ENCODE assay signal across 3 cellular contexts in genomic region chr1:221169447-221169889, GRCh38.
TF ChIP-seq lines count a peak whose summit lies in the region.

No MANE protein-coding gene starts in this region.

TF ChIP-seq in SK-N-SH treated with all-trans-retinoic acid at 6 μM for 48 hours, 23 proteins besides CTCF, POLR2A, EP300 and RAD21:
- no peak for TF ChIP-seq CREB5 (CRISPR knock-in tag; IDR thresholded peaks at IDR 0.05; ENCODE audit: low read depth)
- TF ChIP-seq ZFP30 (CRISPR knock-in tag; IDR thresholded peaks at IDR 0.05) = no peak
- no peak for TF ChIP-seq ZFP3 (CRISPR knock-in tag; IDR thresholded peaks at IDR 0.05)
- no peak for TF ChIP-seq CSRNP3 (CRISPR knock-in tag; IDR thresholded peaks at IDR 0.05)
- 0 out of 2 replicates have a peak, but pooled peaks have one; percentile 24 for TF ChIP-seq OSR1 (CRISPR knock-in tag; IDR thresholded peaks at IDR 0.05)
- TF ChIP-seq GLIS3 (CRISPR knock-in tag; IDR thresholded peaks at IDR 0.05) = no peak
- no peak for TF ChIP-seq PPARA (CRISPR knock-in tag; IDR thresholded peaks at IDR 0.05; ENCODE audit: borderline replicate concordance)
- no peak for TF ChIP-seq ARNTL (CRISPR knock-in tag; IDR thresholded peaks at IDR 0.05; ENCODE audit: borderline replicate concordance, low read depth)

TF ChIP-seq in SK-N-SH, 30 proteins besides CTCF, POLR2A, EP300 and RAD21:
- TF ChIP-seq REST (IDR thresholded peaks at IDR 0.05; ENCODE audit: low read depth, low read length) = no peak
- no peak for TF ChIP-seq FOXM1 (IDR thresholded peaks at IDR 0.05; ENCODE audit: low read depth)
- no peak for TF ChIP-seq USF2 (IDR thresholded peaks at IDR 0.05; ENCODE audit: borderline replicate concordance, low read depth, low read length)
- TF ChIP-seq NFIC (IDR thresholded peaks at IDR 0.05; ENCODE audit: borderline replicate concordance) = no peak
- TF ChIP-seq, protein P1, sequence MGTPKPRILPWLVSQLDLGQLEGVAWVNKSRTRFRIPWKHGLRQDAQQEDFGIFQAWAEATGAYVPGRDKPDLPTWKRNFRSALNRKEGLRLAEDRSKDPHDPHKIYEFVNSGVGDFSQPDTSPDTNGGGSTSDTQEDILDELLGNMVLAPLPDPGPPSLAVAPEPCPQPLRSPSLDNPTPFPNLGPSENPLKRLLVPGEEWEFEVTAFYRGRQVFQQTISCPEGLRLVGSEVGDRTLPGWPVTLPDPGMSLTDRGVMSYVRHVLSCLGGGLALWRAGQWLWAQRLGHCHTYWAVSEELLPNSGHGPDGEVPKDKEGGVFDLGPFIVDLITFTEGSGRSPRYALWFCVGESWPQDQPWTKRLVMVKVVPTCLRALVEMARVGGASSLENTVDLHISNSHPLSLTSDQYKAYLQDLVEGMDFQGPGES (IDR thresholded peaks at IDR 0.05; ENCODE audit: low read depth, low read length) = no peak
- no peak for TF ChIP-seq MXI1 (IDR thresholded peaks at IDR 0.05; ENCODE audit: low read depth, low read length)
- TF ChIP-seq CHD2 (IDR thresholded peaks at IDR 0.05; ENCODE audit: low read length, partially characterized antibody) = no peak
- no peak for TF ChIP-seq POLR2AphosphoS5 (IDR thresholded peaks at IDR 0.05; ENCODE audit: low read depth, low read length)
- TF ChIP-seq YY1 (IDR thresholded peaks at IDR 0.05; ENCODE audit: low read depth) = no peak
- TF ChIP-seq TAF1 (IDR thresholded peaks at IDR 0.05; ENCODE audit: borderline replicate concordance, low read depth, low read length) = no peak
- no peak for TF ChIP-seq MEF2A (IDR thresholded peaks at IDR 0.05; ENCODE audit: borderline replicate concordance, low read depth)
- TF ChIP-seq SMC3 (IDR thresholded peaks at IDR 0.05; ENCODE audit: low read depth, low read length) = no peak
- no peak for TF ChIP-seq RCOR1 (IDR thresholded peaks at IDR 0.05; ENCODE audit: low read length)

TF ChIP-seq in WTC11, 78 proteins besides CTCF, POLR2A, EP300 and RAD21 (continued from another document):
- TF ChIP-seq ZBTB43 (CRISPR knock-in tag; IDR thresholded peaks at IDR 0.05) (0 out of 2 replicates have a peak, but pooled peaks have one; percentile 31), ZBTB21 (CRISPR knock-in tag; IDR thresholded peaks at IDR 0.05; ENCODE audit: borderline replicate concordance) (0 out of 2 replicates have a peak, but pooled peaks have one; percentile 64), SP1 (CRISPR knock-in tag; conservative IDR thresholded peaks at IDR 0.05) (0 out of 2 replicates have a peak, but pooled peaks have one; percentile 22), FOXK1 (CRISPR knock-in tag; IDR thresholded peaks at IDR 0.05) (peak; percentile 77), FOXP1 (CRISPR knock-in tag; IDR thresholded peaks at IDR 0.05; ENCODE audit: borderline replicate concordance) (no peak), AFF4 (CRISPR knock-in tag; IDR thresholded peaks at IDR 0.05; ENCODE audit: borderline replicate concordance) (no peak), ATF2 (CRISPR knock-in tag; IDR thresholded peaks at IDR 0.05; ENCODE audit: borderline replicate concordance, low read depth) (no peak), RELA (CRISPR knock-in tag; IDR thresholded peaks at IDR 0.05; ENCODE audit: borderline replicate concordance) (no peak), ZSCAN18 (CRISPR knock-in tag; IDR thresholded peaks at IDR 0.05) (no peak), TEAD4 (CRISPR knock-in tag; IDR thresholded peaks at IDR 0.05) (no peak), TEAD1 (CRISPR knock-in tag; IDR thresholded peaks at IDR 0.05) (peak; percentile 84; the same call in 1 of the 2 replicates), ZNF396 (CRISPR knock-in tag; IDR thresholded peaks at IDR 0.05; ENCODE audit: borderline replicate concordance) (peak; percentile 66; the same call in 1 of the 2 replicates), CREM (CRISPR knock-in tag; IDR thresholded peaks at IDR 0.05) (0 out of 2 replicates have a peak, but pooled peaks have one; percentile 58)
- TF ChIP-seq, protein P2, sequence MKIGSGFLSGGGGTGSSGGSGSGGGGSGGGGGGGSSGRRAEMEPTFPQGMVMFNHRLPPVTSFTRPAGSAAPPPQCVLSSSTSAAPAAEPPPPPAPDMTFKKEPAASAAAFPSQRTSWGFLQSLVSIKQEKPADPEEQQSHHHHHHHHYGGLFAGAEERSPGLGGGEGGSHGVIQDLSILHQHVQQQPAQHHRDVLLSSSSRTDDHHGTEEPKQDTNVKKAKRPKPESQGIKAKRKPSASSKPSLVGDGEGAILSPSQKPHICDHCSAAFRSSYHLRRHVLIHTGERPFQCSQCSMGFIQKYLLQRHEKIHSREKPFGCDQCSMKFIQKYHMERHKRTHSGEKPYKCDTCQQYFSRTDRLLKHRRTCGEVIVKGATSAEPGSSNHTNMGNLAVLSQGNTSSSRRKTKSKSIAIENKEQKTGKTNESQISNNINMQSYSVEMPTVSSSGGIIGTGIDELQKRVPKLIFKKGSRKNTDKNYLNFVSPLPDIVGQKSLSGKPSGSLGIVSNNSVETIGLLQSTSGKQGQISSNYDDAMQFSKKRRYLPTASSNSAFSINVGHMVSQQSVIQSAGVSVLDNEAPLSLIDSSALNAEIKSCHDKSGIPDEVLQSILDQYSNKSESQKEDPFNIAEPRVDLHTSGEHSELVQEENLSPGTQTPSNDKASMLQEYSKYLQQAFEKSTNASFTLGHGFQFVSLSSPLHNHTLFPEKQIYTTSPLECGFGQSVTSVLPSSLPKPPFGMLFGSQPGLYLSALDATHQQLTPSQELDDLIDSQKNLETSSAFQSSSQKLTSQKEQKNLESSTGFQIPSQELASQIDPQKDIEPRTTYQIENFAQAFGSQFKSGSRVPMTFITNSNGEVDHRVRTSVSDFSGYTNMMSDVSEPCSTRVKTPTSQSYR (CRISPR knock-in tag; IDR thresholded peaks at IDR 0.05) = peak; percentile 71; the same call in 1 of the 2 replicates
- TF ChIP-seq, protein P3, sequence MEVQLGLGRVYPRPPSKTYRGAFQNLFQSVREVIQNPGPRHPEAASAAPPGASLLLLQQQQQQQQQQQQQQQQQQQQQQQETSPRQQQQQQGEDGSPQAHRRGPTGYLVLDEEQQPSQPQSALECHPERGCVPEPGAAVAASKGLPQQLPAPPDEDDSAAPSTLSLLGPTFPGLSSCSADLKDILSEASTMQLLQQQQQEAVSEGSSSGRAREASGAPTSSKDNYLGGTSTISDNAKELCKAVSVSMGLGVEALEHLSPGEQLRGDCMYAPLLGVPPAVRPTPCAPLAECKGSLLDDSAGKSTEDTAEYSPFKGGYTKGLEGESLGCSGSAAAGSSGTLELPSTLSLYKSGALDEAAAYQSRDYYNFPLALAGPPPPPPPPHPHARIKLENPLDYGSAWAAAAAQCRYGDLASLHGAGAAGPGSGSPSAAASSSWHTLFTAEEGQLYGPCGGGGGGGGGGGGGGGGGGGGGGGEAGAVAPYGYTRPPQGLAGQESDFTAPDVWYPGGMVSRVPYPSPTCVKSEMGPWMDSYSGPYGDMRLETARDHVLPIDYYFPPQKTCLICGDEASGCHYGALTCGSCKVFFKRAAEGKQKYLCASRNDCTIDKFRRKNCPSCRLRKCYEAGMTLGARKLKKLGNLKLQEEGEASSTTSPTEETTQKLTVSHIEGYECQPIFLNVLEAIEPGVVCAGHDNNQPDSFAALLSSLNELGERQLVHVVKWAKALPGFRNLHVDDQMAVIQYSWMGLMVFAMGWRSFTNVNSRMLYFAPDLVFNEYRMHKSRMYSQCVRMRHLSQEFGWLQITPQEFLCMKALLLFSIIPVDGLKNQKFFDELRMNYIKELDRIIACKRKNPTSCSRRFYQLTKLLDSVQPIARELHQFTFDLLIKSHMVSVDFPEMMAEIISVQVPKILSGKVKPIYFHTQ (CRISPR knock-in tag; IDR thresholded peaks at IDR 0.05) = no peak
- TF ChIP-seq, protein P4, sequence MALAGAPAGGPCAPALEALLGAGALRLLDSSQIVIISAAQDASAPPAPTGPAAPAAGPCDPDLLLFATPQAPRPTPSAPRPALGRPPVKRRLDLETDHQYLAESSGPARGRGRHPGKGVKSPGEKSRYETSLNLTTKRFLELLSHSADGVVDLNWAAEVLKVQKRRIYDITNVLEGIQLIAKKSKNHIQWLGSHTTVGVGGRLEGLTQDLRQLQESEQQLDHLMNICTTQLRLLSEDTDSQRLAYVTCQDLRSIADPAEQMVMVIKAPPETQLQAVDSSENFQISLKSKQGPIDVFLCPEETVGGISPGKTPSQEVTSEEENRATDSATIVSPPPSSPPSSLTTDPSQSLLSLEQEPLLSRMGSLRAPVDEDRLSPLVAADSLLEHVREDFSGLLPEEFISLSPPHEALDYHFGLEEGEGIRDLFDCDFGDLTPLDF (CRISPR knock-in tag; IDR thresholded peaks at IDR 0.05) = 0 out of 2 replicates have a peak, but pooled peaks have one; percentile 24
- TF ChIP-seq, protein P5, sequence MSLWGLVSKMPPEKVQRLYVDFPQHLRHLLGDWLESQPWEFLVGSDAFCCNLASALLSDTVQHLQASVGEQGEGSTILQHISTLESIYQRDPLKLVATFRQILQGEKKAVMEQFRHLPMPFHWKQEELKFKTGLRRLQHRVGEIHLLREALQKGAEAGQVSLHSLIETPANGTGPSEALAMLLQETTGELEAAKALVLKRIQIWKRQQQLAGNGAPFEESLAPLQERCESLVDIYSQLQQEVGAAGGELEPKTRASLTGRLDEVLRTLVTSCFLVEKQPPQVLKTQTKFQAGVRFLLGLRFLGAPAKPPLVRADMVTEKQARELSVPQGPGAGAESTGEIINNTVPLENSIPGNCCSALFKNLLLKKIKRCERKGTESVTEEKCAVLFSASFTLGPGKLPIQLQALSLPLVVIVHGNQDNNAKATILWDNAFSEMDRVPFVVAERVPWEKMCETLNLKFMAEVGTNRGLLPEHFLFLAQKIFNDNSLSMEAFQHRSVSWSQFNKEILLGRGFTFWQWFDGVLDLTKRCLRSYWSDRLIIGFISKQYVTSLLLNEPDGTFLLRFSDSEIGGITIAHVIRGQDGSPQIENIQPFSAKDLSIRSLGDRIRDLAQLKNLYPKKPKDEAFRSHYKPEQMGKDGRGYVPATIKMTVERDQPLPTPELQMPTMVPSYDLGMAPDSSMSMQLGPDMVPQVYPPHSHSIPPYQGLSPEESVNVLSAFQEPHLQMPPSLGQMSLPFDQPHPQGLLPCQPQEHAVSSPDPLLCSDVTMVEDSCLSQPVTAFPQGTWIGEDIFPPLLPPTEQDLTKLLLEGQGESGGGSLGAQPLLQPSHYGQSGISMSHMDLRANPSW (CRISPR knock-in tag; conservative IDR thresholded peaks at IDR 0.05; ENCODE audit: low read depth) = no peak
